1 cellular context compared by ENCODE assay signal in the genomic region with DNA sequence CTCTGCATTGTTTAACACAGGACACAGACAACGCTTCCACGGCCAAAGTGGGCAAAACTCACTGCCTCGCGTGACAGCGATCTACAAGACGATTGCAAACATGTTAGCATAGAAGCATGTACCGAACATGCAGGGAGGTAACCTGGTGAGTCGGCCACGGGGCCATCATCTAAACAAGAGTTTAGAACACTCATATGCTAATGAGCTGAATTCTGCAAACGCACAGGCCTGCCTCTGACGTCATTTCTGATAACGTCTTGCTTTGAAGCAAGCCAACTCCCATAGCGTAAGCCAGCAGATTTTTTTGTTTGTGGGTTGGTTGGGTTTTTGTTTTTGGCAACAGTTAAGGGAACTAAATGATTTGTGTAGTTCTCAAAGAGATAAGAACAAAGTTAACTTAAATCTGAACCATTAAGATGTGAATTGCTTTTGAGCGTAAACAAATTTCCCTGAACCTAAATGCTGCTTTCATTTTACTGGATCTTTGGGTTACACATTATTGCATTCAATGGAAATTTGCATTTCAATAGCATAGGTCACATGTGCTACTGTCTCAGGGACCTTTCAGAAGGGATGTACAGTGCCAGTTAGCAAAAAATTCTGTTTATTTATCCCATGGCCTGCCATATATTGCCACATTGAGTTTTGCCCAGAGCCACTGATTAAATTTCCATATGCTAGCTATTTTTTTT.
TF ChIP-seq lines count a peak whose summit lies in the region.

No MANE protein-coding gene starts in this region.

TF ChIP-seq in HEK293, 187 proteins besides CTCF, POLR2A, EP300 and RAD21 (continued from another document and continues in another):
- no peak for TF ChIP-seq ZNF518A (tag by site-specific recombination; conservative IDR thresholded peaks at IDR 0.05; ENCODE audit: low read depth)
- no peak for TF ChIP-seq ZNF404 (tag by site-specific recombination; IDR thresholded peaks at IDR 0.05)
- TF ChIP-seq ZNF292 (tag by site-specific recombination; IDR thresholded peaks at IDR 0.05; ENCODE audit: borderline replicate concordance, low read depth), result no peak
- no peak for TF ChIP-seq ZNF302 (tag by site-specific recombination; IDR thresholded peaks at IDR 0.05; ENCODE audit: low read depth)
- no peak for TF ChIP-seq ZNF324 (tag by site-specific recombination; IDR thresholded peaks at IDR 0.05)
- TF ChIP-seq, protein P1, sequence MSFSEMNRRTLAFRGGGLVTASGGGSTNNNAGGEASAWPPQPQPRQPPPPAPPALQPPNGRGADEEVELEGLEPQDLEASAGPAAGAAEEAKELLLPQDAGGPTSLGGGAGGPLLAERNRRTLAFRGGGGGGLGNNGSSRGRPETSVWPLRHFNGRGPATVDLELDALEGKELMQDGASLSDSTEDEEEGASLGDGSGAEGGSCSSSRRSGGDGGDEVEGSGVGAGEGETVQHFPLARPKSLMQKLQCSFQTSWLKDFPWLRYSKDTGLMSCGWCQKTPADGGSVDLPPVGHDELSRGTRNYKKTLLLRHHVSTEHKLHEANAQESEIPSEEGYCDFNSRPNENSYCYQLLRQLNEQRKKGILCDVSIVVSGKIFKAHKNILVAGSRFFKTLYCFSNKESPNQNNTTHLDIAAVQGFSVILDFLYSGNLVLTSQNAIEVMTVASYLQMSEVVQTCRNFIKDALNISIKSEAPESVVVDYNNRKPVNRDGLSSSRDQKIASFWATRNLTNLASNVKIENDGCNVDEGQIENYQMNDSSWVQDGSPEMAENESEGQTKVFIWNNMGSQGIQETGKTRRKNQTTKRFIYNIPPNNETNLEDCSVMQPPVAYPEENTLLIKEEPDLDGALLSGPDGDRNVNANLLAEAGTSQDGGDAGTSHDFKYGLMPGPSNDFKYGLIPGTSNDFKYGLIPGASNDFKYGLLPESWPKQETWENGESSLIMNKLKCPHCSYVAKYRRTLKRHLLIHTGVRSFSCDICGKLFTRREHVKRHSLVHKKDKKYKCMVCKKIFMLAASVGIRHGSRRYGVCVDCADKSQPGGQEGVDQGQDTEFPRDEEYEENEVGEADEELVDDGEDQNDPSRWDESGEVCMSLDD (tag by site-specific recombination; IDR thresholded peaks at IDR 0.05), result no peak
- no peak for TF ChIP-seq ZNF140 (tag by site-specific recombination; IDR thresholded peaks at IDR 0.05)
- TF ChIP-seq ZNF280C (tag by site-specific recombination; IDR thresholded peaks at IDR 0.05), result no peak
- TF ChIP-seq ZNF621 (tag by site-specific recombination; IDR thresholded peaks at IDR 0.05), result no peak
- no peak for TF ChIP-seq ZBTB8A (tag by site-specific recombination; IDR thresholded peaks at IDR 0.05)
- TF ChIP-seq ZFP41 (tag by site-specific recombination; IDR thresholded peaks at IDR 0.05; ENCODE audit: borderline replicate concordance), result no peak
- no peak for TF ChIP-seq GFI1B (tag by site-specific recombination; IDR thresholded peaks at IDR 0.05)
- TF ChIP-seq HOXC10 (CRISPR knock-in tag; IDR thresholded peaks at IDR 0.05), result no peak
- no peak for TF ChIP-seq ZNF830 (tag by site-specific recombination; IDR thresholded peaks at IDR 0.05; ENCODE audit: low read depth)
- no peak for TF ChIP-seq REPIN1 (tag by site-specific recombination; IDR thresholded peaks at IDR 0.05; ENCODE audit: low read depth)
- TF ChIP-seq GLIS2 (tag by site-specific recombination; IDR thresholded peaks at IDR 0.05), result 0 out of 2 replicates have a peak, but pooled peaks have one; percentile 16
- TF ChIP-seq ZNF837 (tag by site-specific recombination; IDR thresholded peaks at IDR 0.05), result no peak
- TF ChIP-seq, protein P2, sequence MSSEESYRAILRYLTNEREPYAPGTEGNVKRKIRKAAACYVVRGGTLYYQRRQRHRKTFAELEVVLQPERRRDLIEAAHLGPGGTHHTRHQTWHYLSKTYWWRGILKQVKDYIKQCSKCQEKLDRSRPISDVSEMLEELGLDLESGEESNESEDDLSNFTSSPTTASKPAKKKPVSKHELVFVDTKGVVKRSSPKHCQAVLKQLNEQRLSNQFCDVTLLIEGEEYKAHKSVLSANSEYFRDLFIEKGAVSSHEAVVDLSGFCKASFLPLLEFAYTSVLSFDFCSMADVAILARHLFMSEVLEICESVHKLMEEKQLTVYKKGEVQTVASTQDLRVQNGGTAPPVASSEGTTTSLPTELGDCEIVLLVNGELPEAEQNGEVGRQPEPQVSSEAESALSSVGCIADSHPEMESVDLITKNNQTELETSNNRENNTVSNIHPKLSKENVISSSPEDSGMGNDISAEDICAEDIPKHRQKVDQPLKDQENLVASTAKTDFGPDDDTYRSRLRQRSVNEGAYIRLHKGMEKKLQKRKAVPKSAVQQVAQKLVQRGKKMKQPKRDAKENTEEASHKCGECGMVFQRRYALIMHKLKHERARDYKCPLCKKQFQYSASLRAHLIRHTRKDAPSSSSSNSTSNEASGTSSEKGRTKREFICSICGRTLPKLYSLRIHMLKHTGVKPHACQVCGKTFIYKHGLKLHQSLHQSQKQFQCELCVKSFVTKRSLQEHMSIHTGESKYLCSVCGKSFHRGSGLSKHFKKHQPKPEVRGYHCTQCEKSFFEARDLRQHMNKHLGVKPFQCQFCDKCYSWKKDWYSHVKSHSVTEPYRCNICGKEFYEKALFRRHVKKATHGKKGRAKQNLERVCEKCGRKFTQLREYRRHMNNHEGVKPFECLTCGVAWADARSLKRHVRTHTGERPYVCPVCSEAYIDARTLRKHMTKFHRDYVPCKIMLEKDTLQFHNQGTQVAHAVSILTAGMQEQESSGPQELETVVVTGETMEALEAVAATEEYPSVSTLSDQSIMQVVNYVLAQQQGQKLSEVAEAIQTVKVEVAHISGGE (tag by site-specific recombination; conservative IDR thresholded peaks at IDR 0.05; ENCODE audit: low read depth), result no peak
- TF ChIP-seq, protein P3, sequence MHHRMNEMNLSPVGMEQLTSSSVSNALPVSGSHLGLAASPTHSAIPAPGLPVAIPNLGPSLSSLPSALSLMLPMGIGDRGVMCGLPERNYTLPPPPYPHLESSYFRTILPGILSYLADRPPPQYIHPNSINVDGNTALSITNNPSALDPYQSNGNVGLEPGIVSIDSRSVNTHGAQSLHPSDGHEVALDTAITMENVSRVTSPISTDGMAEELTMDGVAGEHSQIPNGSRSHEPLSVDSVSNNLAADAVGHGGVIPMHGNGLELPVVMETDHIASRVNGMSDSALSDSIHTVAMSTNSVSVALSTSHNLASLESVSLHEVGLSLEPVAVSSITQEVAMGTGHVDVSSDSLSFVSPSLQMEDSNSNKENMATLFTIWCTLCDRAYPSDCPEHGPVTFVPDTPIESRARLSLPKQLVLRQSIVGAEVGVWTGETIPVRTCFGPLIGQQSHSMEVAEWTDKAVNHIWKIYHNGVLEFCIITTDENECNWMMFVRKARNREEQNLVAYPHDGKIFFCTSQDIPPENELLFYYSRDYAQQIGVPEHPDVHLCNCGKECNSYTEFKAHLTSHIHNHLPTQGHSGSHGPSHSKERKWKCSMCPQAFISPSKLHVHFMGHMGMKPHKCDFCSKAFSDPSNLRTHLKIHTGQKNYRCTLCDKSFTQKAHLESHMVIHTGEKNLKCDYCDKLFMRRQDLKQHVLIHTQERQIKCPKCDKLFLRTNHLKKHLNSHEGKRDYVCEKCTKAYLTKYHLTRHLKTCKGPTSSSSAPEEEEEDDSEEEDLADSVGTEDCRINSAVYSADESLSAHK (tag by site-specific recombination; IDR thresholded peaks at IDR 0.05), result no peak
- no peak for TF ChIP-seq ZNF558 (tag by site-specific recombination; IDR thresholded peaks at IDR 0.05)
- TF ChIP-seq ZNF184 (tag by site-specific recombination; IDR thresholded peaks at IDR 0.05), result 0 out of 2 replicates have a peak, but pooled peaks have one; percentile 41
- peak; percentile 63; the same call in 1 of the 2 replicates for TF ChIP-seq ZBTB17 (tag by site-specific recombination; IDR thresholded peaks at IDR 0.05)
- no peak for TF ChIP-seq ZNF555 (tag by site-specific recombination; conservative IDR thresholded peaks at IDR 0.05)
- no peak for TF ChIP-seq YY2 (tag by site-specific recombination; IDR thresholded peaks at IDR 0.05)
- no peak for TF ChIP-seq HOXA7 (CRISPR knock-in tag; IDR thresholded peaks at IDR 0.05; ENCODE audit: borderline replicate concordance)
- TF ChIP-seq PRDM6 (tag by site-specific recombination; IDR thresholded peaks at IDR 0.05), result peak; percentile 84
- TF ChIP-seq ZNF335 (tag by site-specific recombination; conservative IDR thresholded peaks at IDR 0.05), result no peak
- TF ChIP-seq ZNF211 (tag by site-specific recombination; IDR thresholded peaks at IDR 0.05; ENCODE audit: low read depth), result no peak
- TF ChIP-seq SP3 (tag by site-specific recombination; IDR thresholded peaks at IDR 0.05), result no peak
- no peak for TF ChIP-seq ZNF26 (tag by site-specific recombination; IDR thresholded peaks at IDR 0.05)
- peak; percentile 51 for TF ChIP-seq KLF17 (tag by site-specific recombination; IDR thresholded peaks at IDR 0.05)
- no peak for TF ChIP-seq ZNF19 (tag by site-specific recombination; IDR thresholded peaks at IDR 0.05; ENCODE audit: low read depth)
